ENCODE assay signal across 8 cellular contexts in genomic region chr17:56833812-56834379, GRCh38. TPM values are rescaled to one million over a fixed set of nuclear protein-coding genes. Genes with fewer than 3 reads are reported as not detected.
DNase-seq lines count a peak whose midpoint lies in the region; ATAC-seq and TF ChIP-seq lines count a peak whose summit lies in the region.

Gene C17orf67, minus strand, starts transcription at chr17:56833920. Its CDS starts 18,110 bp downstream, at chr17:56815810.
Gene DGKE, plus strand, starts transcription at chr17:56834151. Its CDS starts 645 bp downstream, at chr17:56834796.

- peak within 1 kb of the TSS; percentile 68 for H3K27ac ChIP-seq in duodenal mucosa (ENCODE audit: low read depth, low read length)
- H3K27ac ChIP-seq in lung (ENCODE audit: low read depth in 1 of 2, low read length in 1 of 2), result peak within 1 kb of the TSS; percentile 63 to 82

- H3K27me3 ChIP-seq in duodenal mucosa (ENCODE audit: control insufficient read depth in 1 of 2, insufficient read depth in 2 of 2, low read length in 2 of 2) (no peaks in the 10 kb centered on the region), lung (ENCODE audit: control insufficient read depth, insufficient read depth) (no peaks in the 10 kb centered on the region)

- H3K4me3 ChIP-seq in duodenal mucosa (ENCODE audit: low read depth in 1 of 2, low read length in 2 of 2) (peak within 1 kb of the TSS; percentile 81 to 87), lung (peak within 1 kb of the TSS; percentile 82)

- TF ChIP-seq CTCF in lung (IDR thresholded peaks at IDR 0.05; ENCODE audit: control extremely low read depth, extremely low read depth), result no peak

- H3K9me3 ChIP-seq in duodenal mucosa (ENCODE audit: control insufficient read depth in 1 of 2, low read length in 2 of 2) (no peaks in the 10 kb centered on the region), lung (ENCODE audit: control insufficient read depth in 2 of 2, insufficient read depth in 1 of 2, low read length in 1 of 2) (no peaks in the 10 kb centered on the region)

- H3K9ac ChIP-seq in duodenal mucosa (ENCODE audit: low read depth in 1 of 2, low read length in 2 of 2), result peak within 1 kb of the TSS; percentile 62 to 81

- WGBS in lung, 2 donors, result 0 to 1% methylated on average over 45 to 65 of the region's 65 CpGs

- H3K27ac Mint-ChIP-seq in activated CD4-positive, alpha-beta memory T cell treated with anti-CD3 and anti-CD28 coated beads, Interleukin-2, amount 10 ng/mL, durations not matched to agents 7 days and 5 days, result peak within 1 kb of the TSS; percentile 94

- peak; percentile 68 for ATAC-seq in GM19397 (IDR thresholded peaks at IDR 0.05; ENCODE audit: unreplicated experiment)
- peak; percentile 30 for ATAC-seq in HG03558 (IDR thresholded peaks at IDR 0.05; ENCODE audit: extremely low read depth, unreplicated experiment)
- ATAC-seq in lung (ENCODE audit: insufficient read depth, low FRiP score), result peak; percentile 98

- no peaks in the 10 kb centered on the region for H3K9me3 Mint-ChIP-seq in activated CD4-positive, alpha-beta memory T cell treated with anti-CD3 and anti-CD28 coated beads, Interleukin-2, amount 10 ng/mL, durations not matched to agents 7 days and 5 days

- peak within 1 kb of the TSS; percentile 93 for H3K4me3 Mint-ChIP-seq in activated CD4-positive, alpha-beta memory T cell treated with anti-CD3 and anti-CD28 coated beads, Interleukin-2, amount 10 ng/mL, durations not matched to agents 7 days and 5 days

- H3K36me3 Mint-ChIP-seq in activated CD4-positive, alpha-beta memory T cell treated with anti-CD3 and anti-CD28 coated beads, Interleukin-2, amount 10 ng/mL, durations not matched to agents 7 days and 5 days (ENCODE audit: low read depth), result peaks cover 70% of the 10 kb centered on the region

- CTCF ChIA-PET in activated CD4-positive, alpha-beta memory T cell treated with anti-CD3 and anti-CD28 coated beads, Interleukin-2, amount 10 ng/mL, durations not matched to agents 7 days and 5 days (lab: Charles Lee), result interaction anchor here (0.9 to 2.1 kb wide), 6 partner anchors 11 to 127 kb away, joined by 3 to 8 read pairs (median 4); partner anchors contain the start of genes COIL and TRIM25

- POLR2A ChIA-PET in activated CD4-positive, alpha-beta memory T cell treated with anti-CD3 and anti-CD28 coated beads, Interleukin-2, amount 10 ng/mL, durations not matched to agents 7 days and 5 days (lab: Charles Lee), result interaction anchor here (0.9 to 3.4 kb wide), 9 partner anchors 9 to 252 kb away, joined by 4 to 14 read pairs (median 9); partner anchors contain the start of genes AKAP1 and SCPEP1

- peak; percentile 97 for DNase-seq in CD1c-positive myeloid dendritic cell (ENCODE audit: extremely low spot score)
- peak; percentile 98 for DNase-seq in NCI-H69 (lab: John Stamatoyannopoulos, UW)
- peak; percentile 99 for DNase-seq in activated CD4-positive, alpha-beta memory T cell treated with anti-CD3 and anti-CD28 coated beads, Interleukin-2, amount 10 ng/mL, durations not matched to agents 7 days and 5 days
- peak; percentile 98 for DNase-seq in lung (ENCODE audit: low spot score)
- peak; percentile 97 to 99 (median 98) for DNase-seq in stimulated activated CD4-positive, alpha-beta T cell treated with anti-CD3 and anti-CD28 coated beads, TNF-alpha, amount 100 ng/mL, for 24 hours (ENCODE audit: low read depth in 3 of 3)

- no peaks in the 10 kb centered on the region for H3K27me3 Mint-ChIP-seq in activated CD4-positive, alpha-beta memory T cell treated with anti-CD3 and anti-CD28 coated beads, Interleukin-2, amount 10 ng/mL, durations not matched to agents 7 days and 5 days

- peaks cover 17 to 22% of the 10 kb centered on the region in 2 donors for H3K4me1 ChIP-seq in duodenal mucosa (ENCODE audit: control insufficient read depth in 1 of 2, insufficient read depth in 2 of 2, low read length in 2 of 2)
- H3K4me1 ChIP-seq in lung (ENCODE audit: control insufficient read depth in 2 of 2, insufficient read depth in 2 of 2, low read length in 2 of 2), result peaks cover 0 to 10% of the 10 kb centered on the region in 2 donors

- H3K4me1 Mint-ChIP-seq in activated CD4-positive, alpha-beta memory T cell treated with anti-CD3 and anti-CD28 coated beads, Interleukin-2, amount 10 ng/mL, durations not matched to agents 7 days and 5 days, result peaks cover 64% of the 10 kb centered on the region

- H3K36me3 ChIP-seq in duodenal mucosa (ENCODE audit: control insufficient read depth in 1 of 2, insufficient read depth in 2 of 2, low read length in 2 of 2) (peaks cover 0 to 2% of the 10 kb centered on the region in 2 donors), lung (ENCODE audit: control insufficient read depth in 2 of 2, insufficient read depth in 2 of 2, low read length in 2 of 2) (peaks cover 0 to 3% of the 10 kb centered on the region in 2 donors)

RNA-seq across cellular contexts. Expression of gene C17orf67, which starts in this region (rescaled TPM):
- total RNA-seq in activated CD4-positive, alpha-beta memory T cell treated with anti-CD3 and anti-CD28 coated beads, Interleukin-2, amount 10 ng/mL, durations not matched to agents 7 days and 5 days, result 1 to 10 TPM; 4.1 to 4.2 TPM
- total RNA-seq in lung, result 1 to 10 TPM; 1.6 to 1.8 TPM
- polyA plus RNA-seq in lung, result 1 to 10 TPM in 1 of 2 donors, under 1 TPM in 1; 0.64 to 2.8 TPM

RNA-seq across cellular contexts. Expression of gene DGKE, which starts in this region (rescaled TPM):
- 10 to 100 TPM; 34.2 to 35.7 TPM for total RNA-seq in activated CD4-positive, alpha-beta memory T cell treated with anti-CD3 and anti-CD28 coated beads, Interleukin-2, amount 10 ng/mL, durations not matched to agents 7 days and 5 days
- total RNA-seq in lung, result 10 to 100 TPM in 1 of 2 donors, 1 to 10 TPM in 1; 8.6 to 38.2 TPM
- polyA plus RNA-seq in lung, result 1 to 10 TPM; 1.5 to 2.8 TPM

Comparison
In these comparisons a context has a peak if more than half of its experiments do, and no peak if none do; other contexts are left out.
1. Peak in every context shown above with its lines: DNase-seq, ATAC-seq, H3K4me3 ChIP-seq and H3K27ac ChIP-seq.
2. ATAC-seq: peak in every context shown above with its lines; median percentile 98 in lung; 68 in GM19397; 30 in HG03558.